19 cellular contexts compared by ENCODE assay signal in genomic region chr14:102630405-102630804, GRCh38. TPM values are rescaled to one million over a fixed set of nuclear protein-coding genes. Genes with fewer than 3 reads are reported as not detected.
A peak's percentile ranks its signal among the peaks of the same experiment; 100 is the strongest.
DNase-seq lines count a peak whose midpoint lies in the region; ATAC-seq and TF ChIP-seq lines count a peak whose summit lies in the region.
"Had no signal": no experiment of that assay in that cellular context is flagged by ENCODE, and none has a peak within 500 bp of the region (broad histone marks: within the 10 kb centered on the region; RNA-seq: fewer than 3 reads in every experiment).

No MANE protein-coding gene starts in this region.

- intact Hi-C loops in PC-3 (cut with micrococcal nuclease), result no loop called here

- H3K9me2 ChIP-seq in PC-3 (replicated peaks; ENCODE audit: low read length), result no peaks in the 10 kb centered on the region

- no peaks in the 10 kb centered on the region for H3K9me3 ChIP-seq in PC-3 (ENCODE audit: low read length)
- H3K9me3 ChIP-seq: heart right ventricle, mucosa of descending colon, right lobe of liver, stomach had no signal

- H4K20me1 ChIP-seq in PC-3 (ENCODE audit: low read length), result peaks cover 50% of the 10 kb centered on the region

- H3K36me3 Mint-ChIP-seq in stimulated activated memory B cell treated with anti-CD40 and anti-IgM and Interleukin-4, amounts not matched to agents 10 μg/mL and 1 μg/mL and 100 μg/mL, for 72 hours, result peaks cover 20% of the 10 kb centered on the region
- peaks cover 0 to 14% (median 0%) of the 10 kb centered on the region in 3 donors for H3K36me3 Mint-ChIP-seq in naive thymus-derived CD8-positive, alpha-beta T cell

- H3F3A ChIP-seq in PC-3 (ENCODE audit: low read length, unreplicated experiment), result no peaks in the 10 kb centered on the region

- H3K27me3 Mint-ChIP-seq in stimulated activated memory B cell treated with anti-CD40 and anti-IgM and Interleukin-4, amounts not matched to agents 10 μg/mL and 1 μg/mL and 100 μg/mL, for 72 hours, result no peaks in the 10 kb centered on the region
- no peaks in the 10 kb centered on the region for H3K27me3 Mint-ChIP-seq in naive thymus-derived CD8-positive, alpha-beta T cell
- H3K27me3 Mint-ChIP-seq: activated CD4-positive, alpha-beta memory T cell treated with anti-CD3 and anti-CD28 coated beads, Interleukin-2, amount 10 ng/mL, durations not matched to agents 7 days and 5 days; activated T-cell treated with anti-CD3 and anti-CD28 coated beads, Interleukin-2, amount 50 U/mL, for 24 hours had no signal

- peaks cover 95% of the 10 kb centered on the region for H3K79me2 ChIP-seq in PC-3 (ENCODE audit: low read length)

- H3K4me2 ChIP-seq in PC-3 (ENCODE audit: low read length), result no peak overlapping the region

- H3K4me3 ChIP-seq in PC-3 (ENCODE audit: low read length), result no peak overlapping the region
- H3K4me3 ChIP-seq: heart right ventricle, mucosa of descending colon, right lobe of liver, stomach had no signal

- H3K4me3 Mint-ChIP-seq in stimulated activated memory B cell treated with anti-CD40 and anti-IgM and Interleukin-4, amounts not matched to agents 10 μg/mL and 1 μg/mL and 100 μg/mL, for 72 hours, result no peak overlapping the region
- no peak overlapping the region for H3K4me3 Mint-ChIP-seq in naive thymus-derived CD8-positive, alpha-beta T cell
- H3K4me3 Mint-ChIP-seq: activated CD4-positive, alpha-beta memory T cell treated with anti-CD3 and anti-CD28 coated beads, Interleukin-2, amount 10 ng/mL, durations not matched to agents 7 days and 5 days; activated T-cell treated with anti-CD3 and anti-CD28 coated beads, Interleukin-2, amount 50 U/mL, for 24 hours; T-helper 1 cell treated with Interleukin-12 subunit alpha and Interleukin-12 subunit beta and Interleukin-4 antibody, amounts not matched to agents 30 μg/mL and 1 μg/mL, for 36 hours had no signal

- 0 out of 2 replicates have a peak, but pooled peaks cover 2% of the 10 kb centered on the region for H3K4me1 ChIP-seq in PC-3 (ENCODE audit: insufficient read depth, low read length)

- H3K27ac Mint-ChIP-seq in stimulated activated memory B cell treated with anti-CD40 and anti-IgM and Interleukin-4, amounts not matched to agents 10 μg/mL and 1 μg/mL and 100 μg/mL, for 72 hours, result no peak overlapping the region
- peak overlapping the region in 5 of 10 donors; percentile 35 to 66 (median 59) for H3K27ac Mint-ChIP-seq in naive thymus-derived CD8-positive, alpha-beta T cell
- H3K27ac Mint-ChIP-seq: activated CD4-positive, alpha-beta memory T cell treated with anti-CD3 and anti-CD28 coated beads, Interleukin-2, amount 10 ng/mL, durations not matched to agents 7 days and 5 days; activated T-cell treated with anti-CD3 and anti-CD28 coated beads, Interleukin-2, amount 50 U/mL, for 24 hours; T-helper 1 cell treated with Interleukin-12 subunit alpha and Interleukin-12 subunit beta and Interleukin-4 antibody, amounts not matched to agents 30 μg/mL and 1 μg/mL, for 36 hours had no signal

- TF ChIP-seq CTCF in 22Rv1 (IDR thresholded peaks at IDR 0.05) (no peak), PC-3 (conservative IDR thresholded peaks at IDR 0.05; ENCODE audit: low read depth, low read length) (no peak)

- no peaks in the 10 kb centered on the region for H3K9me3 Mint-ChIP-seq in stimulated activated memory B cell treated with anti-CD40 and anti-IgM and Interleukin-4, amounts not matched to agents 10 μg/mL and 1 μg/mL and 100 μg/mL, for 72 hours
- H3K9me3 Mint-ChIP-seq in naive thymus-derived CD8-positive, alpha-beta T cell, result no peaks in the 10 kb centered on the region
- H3K9me3 Mint-ChIP-seq: activated CD4-positive, alpha-beta memory T cell treated with anti-CD3 and anti-CD28 coated beads, Interleukin-2, amount 10 ng/mL, durations not matched to agents 7 days and 5 days; activated T-cell treated with anti-CD3 and anti-CD28 coated beads, Interleukin-2, amount 50 U/mL, for 24 hours; T-helper 1 cell treated with Interleukin-12 subunit alpha and Interleukin-12 subunit beta and Interleukin-4 antibody, amounts not matched to agents 30 μg/mL and 1 μg/mL, for 36 hours had no signal

- peak; percentile 94 for DNase-seq in DMS79 treated with DMSO at 0.1 percent for 48 hours (lab: John Stamatoyannopoulos, UW)
- DNase-seq in PC-3, result no peak
- peak; percentile 38 for DNase-seq in iPS-NIHi7 (ENCODE audit: extremely low spot score)
- no peak for DNase-seq in effector CD4-positive, alpha-beta T cell
- no peak for DNase-seq in naive thymus-derived CD8-positive, alpha-beta T cell
- DNase-seq in activated T-cell treated with anti-CD3 and anti-CD28 coated beads, Interleukin-2, amount 50 U/mL, for 1 hour, result no peak
- DNase-seq: activated CD4-positive, alpha-beta memory T cell treated with anti-CD3 and anti-CD28 coated beads, Interleukin-2, amount 10 ng/mL, durations not matched to agents 7 days and 5 days; activated naive CD4-positive, alpha-beta T cell treated with anti-CD3 and anti-CD28 coated beads, Interleukin-2, amount 50 U/mL, for 16 hours; activated T-cell treated with anti-CD3 and anti-CD28 coated beads, Interleukin-2, amount 50 U/mL, for 24 hours; heart right ventricle; kidney glomerular epithelial cell; mucosa of descending colon; NCI-H1436 treated with DMSO at 0.1 percent for 48 hours; right lobe of liver; Right ventricle myocardium superior; stomach had no signal

- POLR2A ChIA-PET in PC-3 (lab: Charles Lee; ENCODE audit: unreplicated experiment), result no interaction called here
- POLR2A ChIA-PET in naive thymus-derived CD8-positive, alpha-beta T cell (lab: Charles Lee), result no interaction called here

- ATAC-seq in PC-3, result peak; percentile 13; the same call in 1 of the 2 replicates
- ATAC-seq in stimulated activated memory B cell treated with anti-CD40 and anti-IgM and Interleukin-4, amounts not matched to agents 10 μg/mL and 1 μg/mL and 100 μg/mL, for 72 hours, result no peak
- no peak for ATAC-seq in naive thymus-derived CD8-positive, alpha-beta T cell
- ATAC-seq: mucosa of descending colon had no signal

- CTCF ChIA-PET in PC-3 (lab: Charles Lee), result interaction anchor here (1.4 kb wide), 1 partner anchor 36 kb away, joined by 4 read pairs; no protein-coding TSS in a partner anchor

- no peak overlapping the region for H3K9ac ChIP-seq in PC-3 (ENCODE audit: low read length)

- H3K27ac ChIP-seq in 22Rv1 (peak overlapping the region; percentile 54), PC-3 (ENCODE audit: low read length) (no peak overlapping the region)

- H3K36me3 ChIP-seq in PC-3 (ENCODE audit: low read depth, low read length), result peaks cover 6% of the 10 kb centered on the region; the same call in 1 of the 2 replicates
- H3K36me3 ChIP-seq: right lobe of liver, stomach had no signal

- no peak overlapping the region for H2AFZ ChIP-seq in PC-3 (ENCODE audit: low read length)

- H3K4me1 Mint-ChIP-seq in stimulated activated memory B cell treated with anti-CD40 and anti-IgM and Interleukin-4, amounts not matched to agents 10 μg/mL and 1 μg/mL and 100 μg/mL, for 72 hours, result peaks cover 41% of the 10 kb centered on the region
- peaks cover 23 to 66% (median 45%) of the 10 kb centered on the region in 4 donors for H3K4me1 Mint-ChIP-seq in naive thymus-derived CD8-positive, alpha-beta T cell

- no TSS peak for BruUV-seq in PC-3 (replicated peaks; lab: Mats Ljungman, UMichigan)

- no peaks in the 10 kb centered on the region for H3K27me3 ChIP-seq in PC-3 (ENCODE audit: low read length)
- H3K27me3 ChIP-seq: heart right ventricle, right lobe of liver, stomach had no signal

RNA-seq across cellular contexts. Expression of gene RCOR1, which starts 38.0 kb away (rescaled TPM):
- total RNA-seq in PC-3 (2014; rRNA removed), result 22.2 and 23.4 TPM in 2 replicates
- 10 to 100 TPM; 21.7 to 24.0 TPM for total RNA-seq in naive thymus-derived CD8-positive, alpha-beta T cell
- 1 to 10 TPM in 2 of 3 donors, under 1 TPM in 1; 0.43 to 1.2 (median 1.2) TPM for polyA plus RNA-seq in naive thymus-derived CD8-positive, alpha-beta T cell

Comparison
In these comparisons a context has a peak if more than half of its experiments do, and no peak if none do; other contexts are left out.
1. DNase-seq: peak in DMS79 treated with DMSO at 0.1 percent for 48 hours (single experiment) and iPS-NIHi7 (single experiment); none in PC-3 (single experiment), effector CD4-positive, alpha-beta T cell (single experiment), naive thymus-derived CD8-positive, alpha-beta T cell (0 of 10) and activated T-cell treated with anti-CD3 and anti-CD28 coated beads, Interleukin-2, amount 50 U/mL, for 1 hour (single experiment).